Comparison of ENCODE assay signal across 8 cellular contexts in the genomic region with DNA sequence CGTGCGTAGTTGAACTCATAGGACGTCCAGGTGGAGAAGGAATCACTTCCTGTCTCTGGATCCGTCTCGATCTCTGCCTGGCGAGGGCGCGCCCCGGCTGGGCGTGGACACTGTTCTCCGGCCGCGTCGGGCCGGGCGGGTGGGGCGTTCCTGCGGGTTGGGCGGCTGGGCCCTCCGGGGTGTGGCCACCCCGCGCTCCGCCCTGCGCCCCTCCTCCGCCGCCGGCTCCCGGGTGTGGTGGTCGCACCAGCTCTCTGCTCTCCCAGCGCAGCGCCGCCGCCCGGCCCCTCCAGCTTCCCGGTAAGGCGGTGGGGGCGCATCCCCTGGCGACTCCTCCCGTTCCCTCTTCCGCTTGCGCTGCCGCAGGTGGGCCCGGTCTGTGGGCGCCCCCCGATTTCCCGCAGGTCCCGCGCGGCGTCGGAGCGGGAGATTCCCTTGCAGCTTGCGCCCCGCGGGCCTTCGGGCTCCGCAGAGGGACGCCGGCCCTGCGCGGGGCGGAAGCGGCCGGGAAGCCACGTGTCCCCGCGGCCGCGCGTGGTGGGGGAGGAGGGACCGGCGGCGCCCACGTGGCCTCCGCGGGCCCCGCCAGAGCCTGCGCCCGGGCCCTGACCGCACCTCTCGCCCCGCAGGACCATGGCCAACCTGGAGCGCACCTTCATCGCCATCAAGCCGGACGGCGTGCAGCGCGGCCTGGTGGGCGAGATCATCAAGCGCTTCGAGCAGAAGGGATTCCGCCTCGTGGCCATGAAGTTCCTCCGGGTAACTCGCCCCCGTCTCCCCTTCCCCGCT. TPM values are rescaled to one million over a fixed set of nuclear protein-coding genes. Genes with fewer than 3 reads are reported as not detected.
DNase-seq lines count a peak whose midpoint lies in the region; ATAC-seq and TF ChIP-seq lines count a peak whose summit lies in the region.

A gene (plus strand): TSS at position 214 of the 789 bp plus-strand sequence. CDS start 420 bp downstream, at position 634.

- TF ChIP-seq CTCF in AG09319 (IDR thresholded peaks at IDR 0.05; ENCODE audit: low read depth, low read length), result no peak
- TF ChIP-seq CTCF in left lung (IDR thresholded peaks at IDR 0.05), result no peak

- no peaks in the 10 kb centered on the region for H3K9me3 ChIP-seq in left lung

- peak within 1 kb of the TSS; percentile 88 to 95 for H3K27ac ChIP-seq in left lung

- H3K27me3 Mint-ChIP-seq in activated CD4-positive, alpha-beta T cell treated with anti-CD3 and anti-CD28 coated beads, Interleukin-2, amount 10 ng/mL, durations not matched to agents 24 days and 14 days, result no peaks in the 10 kb centered on the region
- no peaks in the 10 kb centered on the region for H3K27me3 Mint-ChIP-seq in dendritic cell treated with granulocyte-macrophage colony-stimulating factor and Interleukin-4, amounts not matched to agents 40 ng/mL and 50 ng/mL, for 4 days

- ATAC-seq in GM18868 (IDR thresholded peaks at IDR 0.05; ENCODE audit: unreplicated experiment), result peak; percentile 85
- ATAC-seq in HG03103 (IDR thresholded peaks at IDR 0.05; ENCODE audit: low read depth, unreplicated experiment), result peak; percentile 81
- ATAC-seq in left lung, result peak; percentile 97

- H3K27me3 ChIP-seq in left lung, result no peaks in the 10 kb centered on the region

- intact Hi-C loops in activated CD4-positive, alpha-beta T cell treated with anti-CD3 and anti-CD28 coated beads, Interleukin-2, amount 10 ng/mL, durations not matched to agents 24 days and 14 days (cut with micrococcal nuclease), result loop anchor here (1.0 to 5.0 kb wide), 4 partner anchors 13 to 459 kb away; a partner anchor contains a TSS
- intact Hi-C loops in dendritic cell treated with granulocyte-macrophage colony-stimulating factor and Interleukin-4, amounts not matched to agents 40 ng/mL and 50 ng/mL, for 4 days (cut with micrococcal nuclease), result loop anchor here (1.0 kb wide), 1 partner anchor 94 kb away; a partner anchor contains a TSS
- intact Hi-C loops in left lung (cut with DNase I), result no loop called here

- peak within 1 kb of the TSS; percentile 88 for H3K4me3 Mint-ChIP-seq in activated CD4-positive, alpha-beta T cell treated with anti-CD3 and anti-CD28 coated beads, Interleukin-2, amount 10 ng/mL, durations not matched to agents 24 days and 14 days
- peak within 1 kb of the TSS; percentile 85 for H3K4me3 Mint-ChIP-seq in dendritic cell treated with granulocyte-macrophage colony-stimulating factor and Interleukin-4, amounts not matched to agents 40 ng/mL and 50 ng/mL, for 4 days

- peak within 1 kb of the TSS; percentile 97 for H3K27ac Mint-ChIP-seq in activated CD4-positive, alpha-beta T cell treated with anti-CD3 and anti-CD28 coated beads, Interleukin-2, amount 10 ng/mL, durations not matched to agents 24 days and 14 days
- peak within 1 kb of the TSS; percentile 99 for H3K27ac Mint-ChIP-seq in dendritic cell treated with granulocyte-macrophage colony-stimulating factor and Interleukin-4, amounts not matched to agents 40 ng/mL and 50 ng/mL, for 4 days

- H3K9me3 Mint-ChIP-seq in activated CD4-positive, alpha-beta T cell treated with anti-CD3 and anti-CD28 coated beads, Interleukin-2, amount 10 ng/mL, durations not matched to agents 24 days and 14 days, result no peaks in the 10 kb centered on the region
- no peaks in the 10 kb centered on the region for H3K9me3 Mint-ChIP-seq in dendritic cell treated with granulocyte-macrophage colony-stimulating factor and Interleukin-4, amounts not matched to agents 40 ng/mL and 50 ng/mL, for 4 days

- H3K4me1 ChIP-seq in left lung, result peaks cover 0 to 28% of the 10 kb centered on the region in 2 donors

- peaks cover 30% of the 10 kb centered on the region for H3K4me1 Mint-ChIP-seq in activated CD4-positive, alpha-beta T cell treated with anti-CD3 and anti-CD28 coated beads, Interleukin-2, amount 10 ng/mL, durations not matched to agents 24 days and 14 days
- peaks cover 53% of the 10 kb centered on the region for H3K4me1 Mint-ChIP-seq in dendritic cell treated with granulocyte-macrophage colony-stimulating factor and Interleukin-4, amounts not matched to agents 40 ng/mL and 50 ng/mL, for 4 days (ENCODE audit: low read depth)

- peaks cover 0 to 49% of the 10 kb centered on the region in 2 donors for H3K36me3 ChIP-seq in left lung

- H3K36me3 Mint-ChIP-seq in activated CD4-positive, alpha-beta T cell treated with anti-CD3 and anti-CD28 coated beads, Interleukin-2, amount 10 ng/mL, durations not matched to agents 24 days and 14 days (ENCODE audit: low read depth), result peaks cover 69% of the 10 kb centered on the region
- H3K36me3 Mint-ChIP-seq in dendritic cell treated with granulocyte-macrophage colony-stimulating factor and Interleukin-4, amounts not matched to agents 40 ng/mL and 50 ng/mL, for 4 days (ENCODE audit: low read depth), result peaks cover 74% of the 10 kb centered on the region

- peak within 1 kb of the TSS; percentile 84 to 97 for H3K4me3 ChIP-seq in left lung

- DNase-seq in AG09319 (ENCODE audit: extremely low read depth, low read depth), result peak; percentile 66
- peak; percentile 46 for DNase-seq in NCI-H446 treated with DMSO at 0.1 percent for 48 hours (lab: John Stamatoyannopoulos, UW)
- peak; percentile 94 for DNase-seq in activated CD4-positive, alpha-beta T cell treated with anti-CD3 and anti-CD28 coated beads, Interleukin-2, amount 10 ng/mL, durations not matched to agents 24 days and 14 days
- DNase-seq in left lung, result peak; percentile 93 to 98
- DNase-seq in stimulated activated CD4-positive, alpha-beta T cell treated with anti-CD3 and anti-CD28 coated beads, Interleukin-2, amount 100 ng/mL, for 48 hours, result peak; percentile 66 to 69

RNA-seq across cellular contexts. Expression of the gene that starts here (rescaled TPM):
- 752 and 795 TPM in 2 replicates for total RNA-seq in activated CD4-positive, alpha-beta T cell treated with anti-CD3 and anti-CD28 coated beads, Interleukin-2, amount 10 ng/mL, durations not matched to agents 24 days and 14 days
- total RNA-seq in left lung, result 100 to 1,000 TPM; 451 to 546 TPM

Comparison
In these comparisons a context has a peak if more than half of its experiments do, and no peak if none do; other contexts are left out.
1. Peak in every context shown above with its lines: DNase-seq, ATAC-seq, H3K4me3 ChIP-seq and H3K27ac ChIP-seq.
2. intact Hi-C loops: an anchor here in activated CD4-positive, alpha-beta T cell treated with anti-CD3 and anti-CD28 coated beads, Interleukin-2, amount 10 ng/mL, durations not matched to agents 24 days and 14 days (1.0 to 5.0 kb wide) and dendritic cell treated with granulocyte-macrophage colony-stimulating factor and Interleukin-4, amounts not matched to agents 40 ng/mL and 50 ng/mL, for 4 days (1.0 kb wide); none called in left lung.